Comparison of ENCODE assay signal across 1 cellular context in genomic region chr1:225474986-225475820, GRCh38.
TF ChIP-seq lines count a peak whose summit lies in the region.

No MANE protein-coding gene starts in this region.

TF ChIP-seq in H1, 55 proteins besides CTCF, POLR2A, EP300 and RAD21 (continued from another document):
- no peak for TF ChIP-seq CREB1 (IDR thresholded peaks at IDR 0.05)
- TF ChIP-seq SIRT6 (IDR thresholded peaks at IDR 0.05; ENCODE audit: low read length), result no peak
- TF ChIP-seq KDM4A (IDR thresholded peaks at IDR 0.05; ENCODE audit: low read depth, low read length, severe bottlenecking), result no peak
- TF ChIP-seq KDM1A (IDR thresholded peaks at IDR 0.05; ENCODE audit: borderline replicate concordance, low read length), result no peak
- TF ChIP-seq NRF1 (IDR thresholded peaks at IDR 0.05; ENCODE audit: low read depth, low read length), result no peak
- TF ChIP-seq USF2 (IDR thresholded peaks at IDR 0.05; ENCODE audit: low read length), result no peak
- TF ChIP-seq RXRA (IDR thresholded peaks at IDR 0.05; ENCODE audit: insufficient read depth, low read depth, low read length), result no peak
- TF ChIP-seq CTBP2 (IDR thresholded peaks at IDR 0.05; ENCODE audit: borderline replicate concordance, insufficient read depth, insufficient read length, low read length), result no peak
- no peak for TF ChIP-seq SAP30 (IDR thresholded peaks at IDR 0.05; ENCODE audit: insufficient read depth, insufficient replicate concordance, low read length)
- no peak for TF ChIP-seq ATF2 (IDR thresholded peaks at IDR 0.05; ENCODE audit: low read length)
- peak; percentile 35 for TF ChIP-seq ASH2L (IDR thresholded peaks at IDR 0.05; ENCODE audit: low read length)
- TF ChIP-seq CBX5 (IDR thresholded peaks at IDR 0.05; ENCODE audit: low read depth, low read length), result no peak
- TF ChIP-seq KDM5A (IDR thresholded peaks at IDR 0.05; ENCODE audit: low read length), result no peak
- peak; percentile 74; the same call in 1 of the 2 replicates for TF ChIP-seq ATF3 (IDR thresholded peaks at IDR 0.05; ENCODE audit: insufficient read depth, low read depth, low read length)
- no peak for TF ChIP-seq TCF12 (IDR thresholded peaks at IDR 0.05; ENCODE audit: low read depth, low read length)
- TF ChIP-seq JUN (IDR thresholded peaks at IDR 0.05; ENCODE audit: low read depth, low read length), result no peak
- no peak for TF ChIP-seq SRF (IDR thresholded peaks at IDR 0.05; ENCODE audit: low read depth, low read length)
- TF ChIP-seq HDAC2 (IDR thresholded peaks at IDR 0.05; ENCODE audit: borderline replicate concordance in 1 of 2, low read depth in 2 of 2, low read length in 2 of 2), result no peak
- TF ChIP-seq HDAC6 (IDR thresholded peaks at IDR 0.05; ENCODE audit: low read depth, low read length), result no peak
- TF ChIP-seq ZNF274 (IDR thresholded peaks at IDR 0.05; ENCODE audit: borderline replicate concordance, extremely low read depth, low read length), result no peak
- TF ChIP-seq POU5F1 (IDR thresholded peaks at IDR 0.05; ENCODE audit: low read depth, low read length), result no peak
- TF ChIP-seq BACH1 (IDR thresholded peaks at IDR 0.05; ENCODE audit: low read length), result no peak
- TF ChIP-seq EGR1 (IDR thresholded peaks at IDR 0.05; ENCODE audit: borderline replicate concordance, low read depth, low read length), result no peak
- no peak for TF ChIP-seq FOSL1 (IDR thresholded peaks at IDR 0.05; ENCODE audit: insufficient read depth, low read depth, low read length)
- TF ChIP-seq GTF2F1 (IDR thresholded peaks at IDR 0.05; ENCODE audit: borderline replicate concordance, low read depth, low read length), result peak; percentile 89
- TF ChIP-seq CHD1 (IDR thresholded peaks at IDR 0.05; ENCODE audit: low read depth, low read length), result no peak
- TF ChIP-seq GABPA (IDR thresholded peaks at IDR 0.05; ENCODE audit: borderline replicate concordance, insufficient read depth, low read length), result peak; percentile 44; the same call in 1 of the 2 replicates
- peak; percentile 49; the same call in 1 of the 2 replicates for TF ChIP-seq BRCA1 (IDR thresholded peaks at IDR 0.05; ENCODE audit: low read depth, low read length)
- TF ChIP-seq YY1 (IDR thresholded peaks at IDR 0.05; ENCODE audit: low read depth, low read length), result peak; percentile 67
- no peak for TF ChIP-seq MAFK (IDR thresholded peaks at IDR 0.05; ENCODE audit: low read depth, low read length)
- no peak for TF ChIP-seq SP4 (IDR thresholded peaks at IDR 0.05; ENCODE audit: low read length)
- peak; percentile 55; the same call in 1 of the 2 replicates for TF ChIP-seq TBP (IDR thresholded peaks at IDR 0.05; ENCODE audit: low read depth, low read length)
- TF ChIP-seq CEBPB (IDR thresholded peaks at IDR 0.05; ENCODE audit: low read depth, low read length), result peak; percentile 50; the same call in 1 of the 2 replicates
- TF ChIP-seq SP1 (IDR thresholded peaks at IDR 0.05; ENCODE audit: low read depth, low read length), result no peak
- peak; percentile 28; the same call in 1 of the 2 replicates for TF ChIP-seq CHD2 (IDR thresholded peaks at IDR 0.05; ENCODE audit: low read length)
- no peak for TF ChIP-seq CHD7 (IDR thresholded peaks at IDR 0.05; ENCODE audit: insufficient replicate concordance, low read length)
- peak; percentile 61 for TF ChIP-seq TAF7 (optimal IDR thresholded peaks at IDR 0.05; ENCODE audit: borderline replicate concordance, low read depth, low read length)
